In the genomic region with DNA sequence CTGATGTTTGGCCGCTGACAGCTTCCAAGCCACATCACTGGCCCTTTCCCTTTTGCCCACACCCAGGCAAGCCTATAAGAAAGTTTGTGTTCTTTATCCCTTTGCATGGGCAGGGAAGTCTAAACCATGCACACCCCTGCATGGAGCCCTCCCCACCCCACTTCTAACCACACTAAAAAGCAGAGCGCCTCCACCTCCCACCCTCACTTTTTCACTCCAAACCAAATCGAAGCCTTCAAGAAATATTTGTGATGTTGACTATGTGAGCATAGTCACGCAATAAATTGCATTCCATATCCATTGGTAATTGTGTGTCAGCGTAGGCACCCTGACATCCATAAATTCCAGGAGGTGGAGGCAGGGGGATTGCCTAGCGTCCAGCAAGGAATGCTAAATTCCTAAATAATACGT, we compare ENCODE assay signal across 1 cellular context.
TF ChIP-seq lines count a peak whose summit lies in the region.

No MANE protein-coding gene starts in this region.

TF ChIP-seq in IMR-90, 13 proteins besides CTCF, POLR2A, EP300 and RAD21 (continued from another document):
- TF ChIP-seq FOS (IDR thresholded peaks at IDR 0.05; ENCODE audit: low read depth, low read length), result no peak
- no peak for TF ChIP-seq RCOR1 (IDR thresholded peaks at IDR 0.05; ENCODE audit: insufficient replicate concordance, low read length)
- TF ChIP-seq SMC3 (IDR thresholded peaks at IDR 0.05; ENCODE audit: low read depth, low read length), result no peak
- TF ChIP-seq, protein P1, sequence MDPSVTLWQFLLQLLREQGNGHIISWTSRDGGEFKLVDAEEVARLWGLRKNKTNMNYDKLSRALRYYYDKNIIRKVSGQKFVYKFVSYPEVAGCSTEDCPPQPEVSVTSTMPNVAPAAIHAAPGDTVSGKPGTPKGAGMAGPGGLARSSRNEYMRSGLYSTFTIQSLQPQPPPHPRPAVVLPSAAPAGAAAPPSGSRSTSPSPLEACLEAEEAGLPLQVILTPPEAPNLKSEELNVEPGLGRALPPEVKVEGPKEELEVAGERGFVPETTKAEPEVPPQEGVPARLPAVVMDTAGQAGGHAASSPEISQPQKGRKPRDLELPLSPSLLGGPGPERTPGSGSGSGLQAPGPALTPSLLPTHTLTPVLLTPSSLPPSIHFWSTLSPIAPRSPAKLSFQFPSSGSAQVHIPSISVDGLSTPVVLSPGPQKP (IDR thresholded peaks at IDR 0.05; ENCODE audit: borderline replicate concordance, low read depth, low read length), result no peak
- no peak for TF ChIP-seq MAZ (IDR thresholded peaks at IDR 0.05; ENCODE audit: borderline replicate concordance, low read depth, low read length)
- no peak for TF ChIP-seq CEBPB (IDR thresholded peaks at IDR 0.05; ENCODE audit: low read depth, low read length)
- no peak for TF ChIP-seq MAFK (IDR thresholded peaks at IDR 0.05; ENCODE audit: low read depth, low read length)
- no peak for TF ChIP-seq RFX5 (IDR thresholded peaks at IDR 0.05; ENCODE audit: low read depth, low read length)
- TF ChIP-seq, protein P2, sequence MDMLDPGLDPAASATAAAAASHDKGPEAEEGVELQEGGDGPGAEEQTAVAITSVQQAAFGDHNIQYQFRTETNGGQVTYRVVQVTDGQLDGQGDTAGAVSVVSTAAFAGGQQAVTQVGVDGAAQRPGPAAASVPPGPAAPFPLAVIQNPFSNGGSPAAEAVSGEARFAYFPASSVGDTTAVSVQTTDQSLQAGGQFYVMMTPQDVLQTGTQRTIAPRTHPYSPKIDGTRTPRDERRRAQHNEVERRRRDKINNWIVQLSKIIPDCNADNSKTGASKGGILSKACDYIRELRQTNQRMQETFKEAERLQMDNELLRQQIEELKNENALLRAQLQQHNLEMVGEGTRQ (IDR thresholded peaks at IDR 0.05; ENCODE audit: low read depth, low read length), result no peak
- TF ChIP-seq MXI1 (IDR thresholded peaks at IDR 0.05; ENCODE audit: borderline replicate concordance, low read depth, low read length), result no peak
